ENCODE assay signal across 8 cellular contexts in the genomic region with DNA sequence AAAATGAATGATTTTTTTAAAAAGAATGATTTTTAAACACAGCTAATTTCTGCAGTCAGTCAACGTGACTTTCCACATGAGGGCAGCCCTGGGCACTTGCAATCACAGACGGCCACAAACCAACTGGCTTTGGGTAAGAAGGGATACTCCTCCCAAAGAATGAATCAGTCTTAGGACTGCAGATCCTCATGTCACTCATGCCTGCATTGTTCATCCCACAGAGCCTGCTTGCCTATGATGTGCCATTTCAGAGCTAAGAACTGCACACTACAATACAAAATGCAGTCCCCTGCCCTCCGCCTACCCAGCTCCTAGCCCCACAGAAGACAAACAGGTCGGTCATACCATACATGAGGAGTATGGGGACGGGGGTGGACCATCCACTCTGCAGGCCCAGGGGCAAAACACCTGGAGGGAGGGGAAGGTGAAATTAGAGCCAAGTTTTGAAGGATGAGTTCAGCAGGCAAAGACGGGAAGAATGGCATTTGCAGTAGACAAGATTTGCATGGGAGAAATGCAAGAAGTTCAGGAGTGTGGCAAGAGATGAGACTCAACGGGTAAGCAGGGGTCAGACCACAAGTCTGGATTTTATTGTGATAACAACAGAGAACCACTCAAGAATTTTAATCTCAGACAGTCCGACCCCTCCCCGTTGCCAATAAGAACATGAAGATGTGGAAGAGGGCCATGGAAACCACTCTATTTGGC. TPM values are rescaled to one million over a fixed set of nuclear protein-coding genes. Genes with fewer than 3 reads are reported as not detected.
DNase-seq lines count a peak whose midpoint lies in the region; FAIRE-seq and TF ChIP-seq lines count a peak whose summit lies in the region.

No MANE protein-coding gene starts in this region.

- peaks cover 50% of the 10 kb centered on the region for H3F3A ChIP-seq in PC-9 (ENCODE audit: insufficient read depth, low read depth)

- no peak for FAIRE-seq in small intestine (lab: Jason Lieb, UNC)

- peaks cover 65% of the 10 kb centered on the region for H3K4me1 ChIP-seq in PC-9 (replicated peaks; ENCODE audit: insufficient read depth)
- H3K4me1 ChIP-seq in esophagus muscularis mucosa: peaks cover 33 to 91% (median 86%) of the 10 kb centered on the region in 4 donors
- H3K4me1 ChIP-seq in Karpas-422 (ENCODE audit: low read length): peaks cover 22% of the 10 kb centered on the region
- H3K4me1 ChIP-seq in small intestine (ENCODE audit: control insufficient read depth in 2 of 2, insufficient read depth in 1 of 2, low read depth in 1 of 2, low read length in 1 of 2): peaks cover 6 to 27% of the 10 kb centered on the region in 2 donors
- H3K4me1 ChIP-seq in OCI-LY7 (ENCODE audit: insufficient read depth, low read length, poor library complexity, severe bottlenecking): peaks cover 9% of the 10 kb centered on the region

- H2AFZ ChIP-seq in PC-9 (no peak overlapping the region), Karpas-422 (ENCODE audit: low read length) (no peak overlapping the region), OCI-LY7 (ENCODE audit: low read length) (no peak overlapping the region)

- H3K27me3 ChIP-seq in PC-9 (ENCODE audit: insufficient read depth, low read depth) (no peaks in the 10 kb centered on the region), esophagus muscularis mucosa (no peaks in the 10 kb centered on the region), Karpas-422 (ENCODE audit: low read length) (no peaks in the 10 kb centered on the region), small intestine (ENCODE audit: control insufficient read depth in 2 of 2, insufficient read depth in 2 of 2, low read length in 2 of 2) (no peaks in the 10 kb centered on the region)

- H4K20me1 ChIP-seq in PC-9 (ENCODE audit: insufficient read depth): peaks cover 12% of the 10 kb centered on the region
- H4K20me1 ChIP-seq in Karpas-422 (ENCODE audit: insufficient read depth, low read depth, low read length): peaks cover 61% of the 10 kb centered on the region
- no peaks in the 10 kb centered on the region; the same call in 1 of the 2 replicates for H4K20me1 ChIP-seq in OCI-LY7 (ENCODE audit: insufficient read depth, low read length)

- POLR2A ChIA-PET in PC-9 (lab: Charles Lee; ENCODE audit: unreplicated experiment): interaction anchor here (0.5 to 0.9 kb wide), 5 partner anchors 11 to 161 kb away, joined by 3 to 8 read pairs (median 4); no protein-coding TSS in a partner anchor
- POLR2A ChIA-PET in OCI-LY7 (lab: Charles Lee): no interaction called here

- no peak overlapping the region for H3K9ac ChIP-seq in Karpas-422 (ENCODE audit: low read length)

- CTCF ChIA-PET in PC-9 (lab: Charles Lee) (interaction anchor here (0.6 to 1.2 kb wide), 7 partner anchors 11 to 122 kb away, joined by 3 to 12 read pairs (median 4); partner anchors contain the start of gene PACSIN2), OCI-LY7 (lab: Charles Lee; ENCODE audit: unreplicated experiment) (interaction anchor here (0.6 kb wide), 1 partner anchor 26 kb away, joined by 3 read pairs; no protein-coding TSS in a partner anchor)

- peak overlapping the region; percentile 63 for H3K4me2 ChIP-seq in PC-9
- no peak overlapping the region for H3K4me2 ChIP-seq in Karpas-422 (ENCODE audit: low read depth, low read length, poor library complexity, severe bottlenecking)
- H3K4me2 ChIP-seq in OCI-LY7 (ENCODE audit: low read length): no peak overlapping the region

- TF ChIP-seq POLR2A in esophagus muscularis mucosa (IDR thresholded peaks at IDR 0.05; ENCODE audit: low read depth): no peak

- H3K9me3 ChIP-seq in PC-9 (ENCODE audit: insufficient read depth, low read depth) (no peaks in the 10 kb centered on the region), esophagus muscularis mucosa (no peaks in the 10 kb centered on the region), Karpas-422 (ENCODE audit: low read length) (peaks cover 6% of the 10 kb centered on the region), small intestine (ENCODE audit: control insufficient read depth, low read depth) (no peaks in the 10 kb centered on the region), OCI-LY7 (ENCODE audit: low read length) (peaks cover 14% of the 10 kb centered on the region; the same call in 1 of the 2 replicates)

- DNase-seq in GM04504 (ENCODE audit: low read depth) (peak; percentile 68), PC-9 (peak; percentile 62 to 88), esophagus muscularis mucosa (ENCODE audit: extremely low spot score) (no peak), retinal pigment epithelial cell (ENCODE audit: low read depth) (peak; percentile 54), Karpas-422 (no peak), small intestine (no peak), OCI-LY7 (ENCODE audit: low spot score) (no peak)
- no peak for DNase-seq in stimulated activated CD4-positive, alpha-beta T cell treated with anti-CD3 and anti-CD28 coated beads, Interleukin-2, amount 100 ng/mL, for 48 hours

- WGBS in esophagus muscularis mucosa: 71% methylated on average over 8 of the region's 9 CpGs
- 70 to 81% (median 80%) methylated on average over 9 of the region's 9 CpGs for WGBS in small intestine, 3 donors

- intact Hi-C loops in PC-9 (cut with micrococcal nuclease; ENCODE audit: unreplicated experiment): loop anchor here (1.0 to 10.0 kb wide), 4 partner anchors 21 to 135 kb away; no protein-coding TSS in a partner anchor
- intact Hi-C loops in esophagus muscularis mucosa (cut with DNase I): loop anchor here (5.0 kb wide), 1 partner anchor 88 kb away; no protein-coding TSS in a partner anchor
- intact Hi-C loops in OCI-LY7 (cut with micrococcal nuclease; ENCODE audit: unreplicated experiment): no loop called here

- 0 out of 2 replicates have a peak overlapping the region, but pooled peaks have one; percentile 13 for H3K4me3 ChIP-seq in PC-9
- no peak overlapping the region for H3K4me3 ChIP-seq in esophagus muscularis mucosa
- H3K4me3 ChIP-seq in retinal pigment epithelial cell (ENCODE audit: low read length): no peak overlapping the region
- no peak overlapping the region for H3K4me3 ChIP-seq in Karpas-422 (ENCODE audit: low read length)
- H3K4me3 ChIP-seq in small intestine (ENCODE audit: low read depth in 1 of 2, low read length in 2 of 2): no peak overlapping the region
- H3K4me3 ChIP-seq in OCI-LY7 (ENCODE audit: low read depth, low read length, poor library complexity, severe bottlenecking): no peak overlapping the region

- H3K79me2 ChIP-seq in PC-9 (ENCODE audit: low read depth): peaks cover 91% of the 10 kb centered on the region
- no peaks in the 10 kb centered on the region for H3K79me2 ChIP-seq in Karpas-422 (ENCODE audit: low read length)
- peaks cover 34% of the 10 kb centered on the region for H3K79me2 ChIP-seq in OCI-LY7 (ENCODE audit: insufficient read depth, low read depth, low read length)

- H3K36me3 ChIP-seq in PC-9 (ENCODE audit: low read depth): peaks cover 4% of the 10 kb centered on the region; the same call in 1 of the 2 replicates
- H3K36me3 ChIP-seq in esophagus muscularis mucosa: no peaks in the 10 kb centered on the region
- no peaks in the 10 kb centered on the region for H3K36me3 ChIP-seq in Karpas-422 (ENCODE audit: insufficient read depth, low read length)
- no peaks in the 10 kb centered on the region for H3K36me3 ChIP-seq in small intestine (ENCODE audit: control insufficient read depth in 2 of 2, insufficient read depth in 2 of 2, low read length in 2 of 2)
- peaks cover 17% of the 10 kb centered on the region for H3K36me3 ChIP-seq in OCI-LY7 (ENCODE audit: insufficient read depth, low read length)

- no peaks in the 10 kb centered on the region for H3K9me2 ChIP-seq in PC-9 (ENCODE audit: insufficient read depth)
- no peaks in the 10 kb centered on the region for H3K9me2 ChIP-seq in Karpas-422 (replicated peaks; ENCODE audit: insufficient read depth, low read length)
- no peaks in the 10 kb centered on the region for H3K9me2 ChIP-seq in OCI-LY7 (ENCODE audit: insufficient read depth, low read length)

- TF ChIP-seq CTCF in PC-9 (conservative IDR thresholded peaks at IDR 0.05) (peak; percentile 65), esophagus muscularis mucosa (IDR thresholded peaks at IDR 0.05) (peak in 2 of 3 experiments; percentile 27 to 42), retinal pigment epithelial cell (conservative IDR thresholded peaks at IDR 0.05; ENCODE audit: low read depth, low read length) (peak; percentile 57), OCI-LY7 (conservative IDR thresholded peaks at IDR 0.05; ENCODE audit: low read length) (no peak)

- peak overlapping the region; percentile 62 for H3K27ac ChIP-seq in PC-9
- H3K27ac ChIP-seq in esophagus muscularis mucosa (replicated peaks in 1 of 4): peak overlapping the region in 3 of 4 donors; percentile 56 to 94 (median 87)
- H3K27ac ChIP-seq in Karpas-422 (ENCODE audit: low read length): no peak overlapping the region
- no peak overlapping the region for H3K27ac ChIP-seq in small intestine (ENCODE audit: low read depth in 1 of 2, low read length in 1 of 2)
- no peak overlapping the region for H3K27ac ChIP-seq in OCI-LY7 (ENCODE audit: low read depth, low read length, poor library complexity, severe bottlenecking)

- no TSS peak for BruUV-seq in PC-9 (replicated peaks; lab: Mats Ljungman, UMichigan)
- BruUV-seq in OCI-LY7 (replicated peaks; lab: Mats Ljungman, UMichigan): no TSS peak

- TF ChIP-seq EP300 in esophagus muscularis mucosa (IDR thresholded peaks at IDR 0.05): no peak

RNA-seq across cellular contexts. Expression of gene PACSIN2, which starts 24.7 kb away (rescaled TPM):
- 102 and 103 TPM in 2 replicates for total RNA-seq in PC-9 (2021)
- total RNA-seq in esophagus muscularis mucosa: 100 to 1,000 TPM in 3 of 4 donors, 10 to 100 TPM in 1; 91.1 to 147 (median 116) TPM
- total RNA-seq in Karpas-422 (2014; rRNA removed; shearing (Covaris generic); ENCODE audit: low replicate concordance): 8.3 and 10.9 TPM in 2 replicates
- 10 to 100 TPM; 28.9 to 53.3 (median 37.8) TPM for polyA plus RNA-seq in small intestine
- total RNA-seq in OCI-LY7 (2014; rRNA removed; shearing (Covaris generic)): 25.4 and 29.6 TPM in 2 replicates
- total RNA-seq in OCI-LY7 (2022): 38.5 and 41.7 TPM in 2 replicates

Comparison
In these comparisons a context has a peak if more than half of its experiments do, and no peak if none do; other contexts are left out.
1. DNase-seq: peak in GM04504 (single experiment), PC-9 (2 of 2) and retinal pigment epithelial cell (single experiment); none in esophagus muscularis mucosa (single experiment), Karpas-422 (single experiment), small intestine (single experiment), OCI-LY7 (single experiment) and stimulated activated CD4-positive, alpha-beta T cell treated with anti-CD3 and anti-CD28 coated beads, Interleukin-2, amount 100 ng/mL, for 48 hours (0 of 2).
2. H3K27ac ChIP-seq: peak in PC-9 (single experiment) and esophagus muscularis mucosa (3 of 4); none in Karpas-422 (single experiment), small intestine (0 of 2) and OCI-LY7 (single experiment).